ENCODE assay signal across 14 cellular contexts in the genomic region with DNA sequence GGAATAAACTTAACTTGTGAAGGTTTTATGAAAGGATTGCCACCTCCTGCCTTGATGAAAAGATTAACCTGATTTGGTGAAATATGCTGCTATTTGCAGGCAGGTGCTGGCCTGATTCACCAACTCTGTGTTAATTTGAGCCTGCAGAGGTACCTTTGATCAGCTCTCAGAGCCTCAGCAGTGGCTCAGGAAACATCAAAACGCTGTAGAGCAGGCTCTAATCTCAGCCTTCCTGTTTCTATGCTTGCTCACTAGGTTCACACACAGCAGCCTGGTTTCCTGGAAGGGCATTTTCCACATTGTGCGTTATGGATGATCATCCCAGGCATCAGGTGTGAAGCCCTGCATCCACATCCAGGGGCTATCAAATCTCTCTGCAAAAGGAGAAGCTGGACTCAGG. TPM values are rescaled to one million over a fixed set of nuclear protein-coding genes. Genes with fewer than 3 reads are reported as not detected.
DNase-seq lines count a peak whose midpoint lies in the region; ATAC-seq and TF ChIP-seq lines count a peak whose summit lies in the region.
"Had no signal": no experiment of that assay in that cellular context is flagged by ENCODE, and none has a peak within 500 bp of the region (broad histone marks: within the 10 kb centered on the region; RNA-seq: fewer than 3 reads in every experiment).

No MANE protein-coding gene starts in this region.

- H3K4me1 ChIP-seq in upper lobe of right lung = no peaks in the 10 kb centered on the region
- H3K4me1 ChIP-seq: ascending aorta, uterus had no signal

- H3K27ac ChIP-seq in upper lobe of right lung = peak overlapping the region; percentile 14
- H3K27ac ChIP-seq: ascending aorta, left ventricle myocardium inferior, SJSA1, uterus had no signal

- POLR2A ChIA-PET in T-cell (lab: Charles Lee) = interaction anchor here (0.5 to 1.2 kb wide), 6 partner anchors 10 to 561 kb away, joined by 3 to 10 read pairs (median 3); no protein-coding TSS in a partner anchor

- intact Hi-C loops in upper lobe of right lung (cut with DNase I) (no loop called here), sciatic nerve (cut with DNase I) (no loop called here)

- TF ChIP-seq CTCF in upper lobe of right lung (IDR thresholded peaks at IDR 0.05) = no peak

- peaks cover 14% of the 10 kb centered on the region for H3K4me1 Mint-ChIP-seq in activated naive CD4-positive, alpha-beta T cell treated with anti-CD3 and anti-CD28 coated beads, Interleukin-2, amount 10 ng/mL, durations not matched to agents 7 days and 5 days
- H3K4me1 Mint-ChIP-seq in T-cell = peaks cover 16 to 21% (median 17%) of the 10 kb centered on the region in 3 donors

- peaks cover 4% of the 10 kb centered on the region for H3K36me3 ChIP-seq in upper lobe of right lung
- H3K36me3 ChIP-seq: ascending aorta, SJSA1, uterus had no signal

- peak; percentile 33 for DNase-seq in activated naive CD4-positive, alpha-beta T cell treated with anti-CD3 and anti-CD28 coated beads, Interleukin-2, amount 10 ng/mL, durations not matched to agents 7 days and 5 days
- DNase-seq in activated naive CD4-positive, alpha-beta T cell treated with anti-CD3 and anti-CD28 coated beads, Interleukin-2, amount 50 U/mL, for 16 hours = no peak
- peak in 11 of 34 experiments; percentile 9 to 45 (median 12) for DNase-seq in T-cell
- DNase-seq in islet precursor cell = peak; percentile 59
- DNase-seq in upper lobe of right lung = no peak
- DNase-seq in sciatic nerve (ENCODE audit: low spot score) = no peak
- DNase-seq in Ammon's horn (ENCODE audit: low spot score) = no peak
- DNase-seq: DMS79, left ventricle myocardium inferior, NCI-H510A treated with DMSO at 0.1 percent for 48 hours, uterus had no signal

- peaks cover 4% of the 10 kb centered on the region for H3K9me3 Mint-ChIP-seq in activated naive CD4-positive, alpha-beta T cell treated with anti-CD3 and anti-CD28 coated beads, Interleukin-2, amount 10 ng/mL, durations not matched to agents 7 days and 5 days
- peaks cover 0 to 6% (median 4%) of the 10 kb centered on the region in 3 donors for H3K9me3 Mint-ChIP-seq in T-cell

- H3K36me3 Mint-ChIP-seq in activated naive CD4-positive, alpha-beta T cell treated with anti-CD3 and anti-CD28 coated beads, Interleukin-2, amount 10 ng/mL, durations not matched to agents 7 days and 5 days = peaks cover 7% of the 10 kb centered on the region
- H3K36me3 Mint-ChIP-seq in T-cell = peaks cover 4% of the 10 kb centered on the region

- H3K27me3 ChIP-seq in upper lobe of right lung = no peaks in the 10 kb centered on the region
- H3K27me3 ChIP-seq: ascending aorta, SJSA1, uterus had no signal

- no peaks in the 10 kb centered on the region for H3K9me3 ChIP-seq in upper lobe of right lung
- H3K9me3 ChIP-seq: ascending aorta, SJSA1, uterus had no signal

- ATAC-seq in T-cell (replicated peaks in 1 of 4) = peak; percentile 77 to 98 (median 95)
- ATAC-seq in upper lobe of right lung = peak; percentile 41
- no peak for ATAC-seq in sciatic nerve
- no peak for ATAC-seq in HG02973 (IDR thresholded peaks at IDR 0.05; ENCODE audit: unreplicated experiment)

- peak overlapping the region; percentile 24 for H3K27ac Mint-ChIP-seq in activated naive CD4-positive, alpha-beta T cell treated with anti-CD3 and anti-CD28 coated beads, Interleukin-2, amount 10 ng/mL, durations not matched to agents 7 days and 5 days
- H3K27ac Mint-ChIP-seq in T-cell = peak overlapping the region; percentile 73 to 75

- no peak overlapping the region for H3K4me3 ChIP-seq in upper lobe of right lung
- H3K4me3 ChIP-seq: ascending aorta, left ventricle myocardium inferior, SJSA1, uterus had no signal

- CTCF ChIA-PET in activated naive CD4-positive, alpha-beta T cell treated with anti-CD3 and anti-CD28 coated beads, Interleukin-2, amount 10 ng/mL, durations not matched to agents 7 days and 5 days (lab: Charles Lee) = interaction anchor here (0.6 to 4.1 kb wide), 5 partner anchors 11 to 122 kb away, joined by 3 to 19 read pairs (median 4); no protein-coding TSS in a partner anchor
- CTCF ChIA-PET in T-cell (lab: Charles Lee) = interaction anchor here (0.6 to 4.1 kb wide), 18 partner anchors 9 to 404 kb away, joined by 3 to 25 read pairs (median 5); no protein-coding TSS in a partner anchor

- H3K27me3 Mint-ChIP-seq in activated naive CD4-positive, alpha-beta T cell treated with anti-CD3 and anti-CD28 coated beads, Interleukin-2, amount 10 ng/mL, durations not matched to agents 7 days and 5 days = peaks cover 7% of the 10 kb centered on the region
- H3K27me3 Mint-ChIP-seq in T-cell = no peaks in the 10 kb centered on the region

- no peak overlapping the region for H3K4me3 Mint-ChIP-seq in activated naive CD4-positive, alpha-beta T cell treated with anti-CD3 and anti-CD28 coated beads, Interleukin-2, amount 10 ng/mL, durations not matched to agents 7 days and 5 days
- peak overlapping the region in 1 of 3 donors; percentile 12 for H3K4me3 Mint-ChIP-seq in T-cell

RNA-seq across cellular contexts. Expression of a gene that starts 16.9 kb away (rescaled TPM):
- total RNA-seq in T-cell (10 to 100 TPM; 40.5 to 90.5 (median 81.8) TPM), upper lobe of right lung (48.4 TPM), sciatic nerve (59.3 TPM)

Comparison
In these comparisons a context has a peak if more than half of its experiments do, and no peak if none do; other contexts are left out.
1. DNase-seq: peak in activated naive CD4-positive, alpha-beta T cell treated with anti-CD3 and anti-CD28 coated beads, Interleukin-2, amount 10 ng/mL, durations not matched to agents 7 days and 5 days (single experiment) and islet precursor cell (single experiment); none in activated naive CD4-positive, alpha-beta T cell treated with anti-CD3 and anti-CD28 coated beads, Interleukin-2, amount 50 U/mL, for 16 hours (single experiment), upper lobe of right lung (single experiment), sciatic nerve (single experiment) and Ammon's horn (single experiment).
2. ATAC-seq: peak in T-cell (4 of 4) and upper lobe of right lung (single experiment); none in sciatic nerve (single experiment) and HG02973 (single experiment).